In genomic region chrX:40155617-40156471, GRCh38 we compare ENCODE assay signal across 8 cellular contexts. TPM values are rescaled to one million over a fixed set of nuclear protein-coding genes. Genes with fewer than 3 reads are reported as not detected.
DNase-seq lines count a peak whose midpoint lies in the region; ATAC-seq, FAIRE-seq and TF ChIP-seq lines count a peak whose summit lies in the region.

No MANE protein-coding gene starts in this region.

- TF ChIP-seq EP300 in HepG2 (IDR thresholded peaks at IDR 0.05; ENCODE audit: low read depth in 2 of 2, low read length in 2 of 2): no peak
- no peak for TF ChIP-seq EP300 in HepG2 (CRISPR knock-in tag; IDR thresholded peaks at IDR 0.05; ENCODE audit: borderline replicate concordance)

- H3K4me3 ChIP-seq in HepG2 (replicated peaks in 1 of 3; ENCODE audit: insufficient read depth in 1 of 3, low read depth in 2 of 3, low read length in 3 of 3) (peak overlapping the region; percentile 60 to 70 (median 65); a peak in 5 of 6 replicates), thyroid gland (replicated peaks in 1 of 3) (peak overlapping the region in 1 of 3 donors; percentile 30)

- H3K4me1 ChIP-seq in HepG2 (ENCODE audit: insufficient read depth, low read length) (peaks cover 41% of the 10 kb centered on the region), thyroid gland (peaks cover 30 to 33% of the 10 kb centered on the region in 2 donors)

- H3K27me3 ChIP-seq in HepG2 (ENCODE audit: control insufficient read depth in 1 of 2, insufficient read depth in 2 of 2, low read length in 2 of 2): no peaks in the 10 kb centered on the region
- H3K27me3 ChIP-seq in thyroid gland: no peaks in the 10 kb centered on the region

- no peaks in the 10 kb centered on the region for H3K36me3 ChIP-seq in HepG2 (replicated peaks in 1 of 2; ENCODE audit: control insufficient read depth in 1 of 2, insufficient read depth in 2 of 2, low read length in 2 of 2)
- no peaks in the 10 kb centered on the region for H3K36me3 ChIP-seq in thyroid gland

- WGBS in HepG2 (ENCODE audit: low lambda C conversion rate): 0% methylated on average over 1 of the region's 73 CpGs
- 71 to 76% methylated on average over 9 to 25 of the region's 73 CpGs for WGBS in thyroid gland, 2 donors

- no peak for TF ChIP-seq RAD21 in HepG2 (CRISPR knock-in tag; IDR thresholded peaks at IDR 0.05)

- peak overlapping the region; percentile 95 for H3K27ac ChIP-seq in HepG2 (ENCODE audit: extremely low read length, insufficient read depth, low read length)
- H3K27ac ChIP-seq in thyroid gland: peak overlapping the region; percentile 29 to 77 (median 57)

- peak overlapping the region; percentile 87 for H3K4me2 ChIP-seq in HepG2 (ENCODE audit: low read depth, low read length)

- H3K27me3 Mint-ChIP-seq in activated CD8-positive, alpha-beta memory T cell treated with anti-CD3 and anti-CD28 coated beads, Interleukin-2, amount 10 ng/mL, durations not matched to agents 7 days and 5 days: no peaks in the 10 kb centered on the region
- no peaks in the 10 kb centered on the region for H3K27me3 Mint-ChIP-seq in activated T-helper 1 cell treated with anti-CD3 and anti-CD28 coated beads, Interleukin-12 subunit alpha, Interleukin-12 subunit beta, Interleukin-2, Interleukin-4 antibody, amounts not matched to agents 30 ng/mL and 10 ng/mL and 1 ng/mL, durations not matched to agents 14 hours and 24 hours and 36 hours (ENCODE audit: insufficient read depth)

- peak overlapping the region; percentile 73 for H3K9ac ChIP-seq in HepG2 (ENCODE audit: insufficient read depth, low read depth, low read length)

- in situ Hi-C loops in HepG2 (cut with HindIII; ENCODE audit: extremely low pct_ligation_motif_present, low pct_unique_long_range_greater_than_20kb): no loop called here

- no peak for FAIRE-seq in HepG2 (lab: Jason Lieb, UNC)

- intact Hi-C loops in activated T-helper 1 cell treated with anti-CD3 and anti-CD28 coated beads, Interleukin-12 subunit alpha, Interleukin-12 subunit beta, Interleukin-2, Interleukin-4 antibody, amounts not matched to agents 30 ng/mL and 10 ng/mL and 1 ng/mL, durations not matched to agents 14 hours and 24 hours and 36 hours (cut with micrococcal nuclease): no loop called here
- intact Hi-C loops in HepG2 (cut with micrococcal nuclease; ENCODE audit: unreplicated experiment): loop anchor here (5.0 kb wide), 1 partner anchor 74 kb away; no protein-coding TSS in a partner anchor
- intact Hi-C loops in thyroid gland (cut with DNase I): loop anchor here (10.0 kb wide), 1 partner anchor 341 kb away; no protein-coding TSS in a partner anchor

- TF ChIP-seq CTCF in HepG2 (CRISPR knock-in tag; IDR thresholded peaks at IDR 0.05) (no peak), thyroid gland (IDR thresholded peaks at IDR 0.05) (no peak)

- H2AFZ ChIP-seq in HepG2 (ENCODE audit: low read length): no peak overlapping the region

- peaks cover 2% of the 10 kb centered on the region for H3K79me2 ChIP-seq in HepG2 (ENCODE audit: insufficient read depth, low read length)

- H4K20me1 ChIP-seq in HepG2 (ENCODE audit: insufficient read depth, low read length): no peaks in the 10 kb centered on the region

- POLR2A ChIA-PET in HepG2 (lab: Yijun Ruan, JAX): interaction anchor here (0.8 to 6.6 kb wide), 13 partner anchors 9 to 384 kb away, joined by 3 to 54 read pairs (median 23); partner anchors contain the start of gene BCOR

- no peak overlapping the region for H3K27ac Mint-ChIP-seq in activated CD8-positive, alpha-beta memory T cell treated with anti-CD3 and anti-CD28 coated beads, Interleukin-2, amount 10 ng/mL, durations not matched to agents 7 days and 5 days
- no peak overlapping the region for H3K27ac Mint-ChIP-seq in activated T-helper 1 cell treated with anti-CD3 and anti-CD28 coated beads, Interleukin-12 subunit alpha, Interleukin-12 subunit beta, Interleukin-2, Interleukin-4 antibody, amounts not matched to agents 30 ng/mL and 10 ng/mL and 1 ng/mL, durations not matched to agents 14 hours and 24 hours and 36 hours

- no peaks in the 10 kb centered on the region for H3K9me3 Mint-ChIP-seq in activated CD8-positive, alpha-beta memory T cell treated with anti-CD3 and anti-CD28 coated beads, Interleukin-2, amount 10 ng/mL, durations not matched to agents 7 days and 5 days (ENCODE audit: low read depth)
- no peaks in the 10 kb centered on the region for H3K9me3 Mint-ChIP-seq in activated T-helper 1 cell treated with anti-CD3 and anti-CD28 coated beads, Interleukin-12 subunit alpha, Interleukin-12 subunit beta, Interleukin-2, Interleukin-4 antibody, amounts not matched to agents 30 ng/mL and 10 ng/mL and 1 ng/mL, durations not matched to agents 14 hours and 24 hours and 36 hours

- ATAC-seq in activated CD8-positive, alpha-beta memory T cell treated with anti-CD3 and anti-CD28 coated beads, Interleukin-2, amount 10 ng/mL, durations not matched to agents 7 days and 5 days: no peak
- peak; percentile 21 for ATAC-seq in HepG2
- no peak for ATAC-seq in GM18867 (IDR thresholded peaks at IDR 0.05; ENCODE audit: unreplicated experiment)

- DNase-seq in activated CD8-positive, alpha-beta memory T cell treated with anti-CD3 and anti-CD28 coated beads for 24 hours: peak; percentile 59
- DNase-seq in activated CD8-positive, alpha-beta memory T cell treated with anti-CD3 and anti-CD28 coated beads, Interleukin-2, amount 10 ng/mL, durations not matched to agents 7 days and 5 days: no peak
- DNase-seq in activated T-helper 1 cell treated with anti-CD3 and anti-CD28 coated beads, Interleukin-12 subunit alpha, Interleukin-12 subunit beta, Interleukin-2, Interleukin-4 antibody, amounts not matched to agents 30 ng/mL and 10 ng/mL and 1 ng/mL, durations not matched to agents 14 hours and 24 hours and 36 hours (ENCODE audit: low spot score): no peak
- DNase-seq in HepG2 (ENCODE audit: low spot score): no peak
- no peak for DNase-seq in thyroid gland
- DNase-seq in activated gamma-delta T cell treated with Interleukin-2 at 50 U/mL for 16 hours: no peak
- DNase-seq in CD1c-positive myeloid dendritic cell (ENCODE audit: extremely low spot score): no peak

- H3K36me3 Mint-ChIP-seq in activated CD8-positive, alpha-beta memory T cell treated with anti-CD3 and anti-CD28 coated beads, Interleukin-2, amount 10 ng/mL, durations not matched to agents 7 days and 5 days: no peaks in the 10 kb centered on the region
- no peaks in the 10 kb centered on the region for H3K36me3 Mint-ChIP-seq in activated T-helper 1 cell treated with anti-CD3 and anti-CD28 coated beads, Interleukin-12 subunit alpha, Interleukin-12 subunit beta, Interleukin-2, Interleukin-4 antibody, amounts not matched to agents 30 ng/mL and 10 ng/mL and 1 ng/mL, durations not matched to agents 14 hours and 24 hours and 36 hours (ENCODE audit: low read depth)

- no peak overlapping the region for H3K4me3 Mint-ChIP-seq in activated CD8-positive, alpha-beta memory T cell treated with anti-CD3 and anti-CD28 coated beads, Interleukin-2, amount 10 ng/mL, durations not matched to agents 7 days and 5 days
- H3K4me3 Mint-ChIP-seq in activated T-helper 1 cell treated with anti-CD3 and anti-CD28 coated beads, Interleukin-12 subunit alpha, Interleukin-12 subunit beta, Interleukin-2, Interleukin-4 antibody, amounts not matched to agents 30 ng/mL and 10 ng/mL and 1 ng/mL, durations not matched to agents 14 hours and 24 hours and 36 hours: peak overlapping the region; percentile 84

- CTCF ChIA-PET in activated CD8-positive, alpha-beta memory T cell treated with anti-CD3 and anti-CD28 coated beads, Interleukin-2, amount 10 ng/mL, durations not matched to agents 7 days and 5 days (lab: Charles Lee): no interaction called here
- CTCF ChIA-PET in HepG2 (lab: Yijun Ruan, JAX; ENCODE audit: low intra/inter-chr PET ratio, low total read pairs): no interaction called here

- peaks cover 12% of the 10 kb centered on the region for H3K4me1 Mint-ChIP-seq in activated CD8-positive, alpha-beta memory T cell treated with anti-CD3 and anti-CD28 coated beads, Interleukin-2, amount 10 ng/mL, durations not matched to agents 7 days and 5 days
- H3K4me1 Mint-ChIP-seq in activated T-helper 1 cell treated with anti-CD3 and anti-CD28 coated beads, Interleukin-12 subunit alpha, Interleukin-12 subunit beta, Interleukin-2, Interleukin-4 antibody, amounts not matched to agents 30 ng/mL and 10 ng/mL and 1 ng/mL, durations not matched to agents 14 hours and 24 hours and 36 hours (ENCODE audit: low read depth): peaks cover 12% of the 10 kb centered on the region

- TSS peak; percentile 70 for BruUV-seq in HepG2 (replicated peaks; lab: Mats Ljungman, UMichigan)

- H3K9me3 ChIP-seq in HepG2 (ENCODE audit: low read length) (no peaks in the 10 kb centered on the region), thyroid gland (no peaks in the 10 kb centered on the region)

- TF ChIP-seq POLR2A in HepG2 (IDR thresholded peaks at IDR 0.05; ENCODE audit: insufficient read depth in 1 of 2, low read depth in 2 of 2, low read length in 2 of 2) (no peak), thyroid gland (IDR thresholded peaks at IDR 0.05) (no peak)

RNA-seq across cellular contexts. Expression of gene BCOR, which starts 58.1 kb away (rescaled TPM):
- total RNA-seq in activated CD8-positive, alpha-beta memory T cell treated with anti-CD3 and anti-CD28 coated beads, Interleukin-2, amount 10 ng/mL, durations not matched to agents 7 days and 5 days: 10 to 100 TPM; 43.9 to 58.0 TPM
- 65.2 and 72.0 TPM in 2 replicates for total RNA-seq in activated T-helper 1 cell treated with anti-CD3 and anti-CD28 coated beads, Interleukin-12 subunit alpha, Interleukin-12 subunit beta, Interleukin-2, Interleukin-4 antibody, amounts not matched to agents 30 ng/mL and 10 ng/mL and 1 ng/mL, durations not matched to agents 14 hours and 24 hours and 36 hours
- total RNA-seq in HepG2 (2016; rRNA removed; fragmentation: Illumina TruSeq; extraction: Trizol) (15.2 and 18.6 TPM in 2 replicates), thyroid gland (10 to 100 TPM; 30.9 to 67.4 (median 42.4) TPM)
- total RNA-seq in HepG2 (2016; cell fraction: cytosol; rRNA removed; fragmentation: Illumina TruSeq; extraction: Trizol; ENCODE audit: low read depth): 3.2 and 4.8 TPM in 2 replicates
- total RNA-seq in HepG2 (2016; cell fraction: insoluble cytoplasmic fraction; rRNA removed; fragmentation: Illumina TruSeq; extraction: Trizol): 13.9 and 15.9 TPM in 2 replicates
- 7.4 and 7.6 TPM in 2 replicates for total RNA-seq in HepG2 (2016; cell fraction: membrane; rRNA removed; fragmentation: Illumina TruSeq; extraction: Trizol)
- total RNA-seq in HepG2 (2016; cell fraction: nucleus; rRNA removed; fragmentation: Illumina TruSeq; extraction: Trizol): 18.8 and 25.8 TPM in 2 replicates
- polyA plus RNA-seq in HepG2 (2011; rRNA removed): 14.3 and 15.2 TPM in 2 replicates
- 11.5 and 13.8 TPM in 2 replicates for polyA plus RNA-seq in HepG2 (2011; cell fraction: cytosol; rRNA removed)
- 30.4 and 30.6 TPM in 2 replicates for polyA plus RNA-seq in HepG2 (2011; cell fraction: nucleus; rRNA removed)
- 27.3 and 29.3 TPM in 2 replicates for polyA plus RNA-seq in HepG2 (2012)
- 1.2 and 1.3 TPM in 2 replicates for polyA plus RNA-seq in HepG2 (2016; cell fraction: cytosol; fragmentation: Illumina TruSeq; extraction: Trizol; ENCODE audit: low read depth)
- 17.4 and 18.4 TPM in 2 replicates for polyA plus RNA-seq in HepG2 (2016; cell fraction: insoluble cytoplasmic fraction; fragmentation: Illumina TruSeq; extraction: Trizol; ENCODE audit: low read depth)
- polyA plus RNA-seq in HepG2 (2016; cell fraction: membrane; fragmentation: Illumina TruSeq; extraction: Trizol; ENCODE audit: low read depth): 1.3 and 1.9 TPM in 2 replicates
- 27.4 and 28.9 TPM in 2 replicates for polyA plus RNA-seq in HepG2 (2016; cell fraction: nucleus; fragmentation: Illumina TruSeq; extraction: Trizol; ENCODE audit: insufficient read depth, low read depth)
- 18.3 and 32.5 TPM in 2 replicates for polyA minus RNA-seq in HepG2 (2011; rRNA and poly(A)+ RNA removed; ENCODE audit: low replicate concordance)
- polyA minus RNA-seq in HepG2 (2011; cell fraction: cytosol; rRNA and poly(A)+ RNA removed): 40.3 and 40.4 TPM in 2 replicates
- polyA minus RNA-seq in HepG2 (2011; cell fraction: nucleus; rRNA and poly(A)+ RNA removed): 31.8 TPM in 2 replicates
